Comparison of ENCODE assay signal across 14 cellular contexts in the genomic region with DNA sequence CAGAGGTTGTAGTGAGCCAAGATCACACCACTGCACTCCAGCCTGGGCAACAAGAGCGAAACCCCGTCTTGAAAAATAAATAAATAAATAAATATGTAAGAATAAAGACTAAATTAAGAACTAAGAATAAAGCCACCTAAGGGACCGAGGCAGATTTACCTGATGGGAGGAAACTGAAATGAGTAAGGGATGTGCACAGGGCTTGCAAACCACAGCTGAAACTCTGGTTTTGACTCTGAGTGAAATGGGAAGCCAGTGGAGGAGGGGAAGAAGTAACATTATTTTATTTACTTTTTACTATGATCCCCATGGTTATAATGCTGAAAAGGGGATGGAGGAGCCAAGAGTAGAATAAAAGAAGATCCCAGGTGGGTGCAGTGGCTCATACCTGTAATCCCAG.
A peak's percentile ranks its signal among the peaks of the same experiment; 100 is the strongest.
DNase-seq lines count a peak whose midpoint lies in the region; ATAC-seq lines count a peak whose summit lies in the region.
"Had no signal": no experiment of that assay in that cellular context is flagged by ENCODE, and none has a peak within 500 bp of the region (broad histone marks: within the 10 kb centered on the region; RNA-seq: fewer than 3 reads in every experiment).

No MANE protein-coding gene starts in this region.

- ATAC-seq in GM18502 (IDR thresholded peaks at IDR 0.05; ENCODE audit: poor library complexity, unreplicated experiment): peak; percentile 98
- peak; percentile 98 for ATAC-seq in GM19395 (IDR thresholded peaks at IDR 0.05; ENCODE audit: unreplicated experiment)
- peak; percentile 56 for ATAC-seq in HG02678 (IDR thresholded peaks at IDR 0.05; ENCODE audit: unreplicated experiment)
- peak; percentile 97 for ATAC-seq in HG03520 (IDR thresholded peaks at IDR 0.05; ENCODE audit: unreplicated experiment)
- ATAC-seq in HG02970 (IDR thresholded peaks at IDR 0.05; ENCODE audit: low FRiP score, unreplicated experiment): no peak
- ATAC-seq: left lobe of liver, WTC11 had no signal

- DNase-seq in NCI-H1417 (lab: John Stamatoyannopoulos, UW): no peak
- DNase-seq in hypothalamus (lab: John Stamatoyannopoulos, UW): no peak
- DNase-seq in NCI-H774 (lab: John Stamatoyannopoulos, UW): no peak
- DNase-seq: brain microvascular endothelial cell, endodermal cell, NCI-H1417 treated with DMSO at 0.1 percent for 48 hours, NCI-H82 had no signal
